1 cellular context compared by ENCODE assay signal in genomic region chr22:27238935-27239510, GRCh38.
TF ChIP-seq lines count a peak whose summit lies in the region.

No MANE protein-coding gene starts in this region.

TF ChIP-seq in HEK293, 187 proteins besides CTCF, POLR2A, EP300 and RAD21 (continued from another document):
- no peak for TF ChIP-seq REST (tag by site-specific recombination; IDR thresholded peaks at IDR 0.05)
- peak; percentile 55; the same call in 1 of the 2 replicates for TF ChIP-seq ZNF580 (tag by site-specific recombination; IDR thresholded peaks at IDR 0.05)
- no peak for TF ChIP-seq ZNF175 (tag by site-specific recombination; IDR thresholded peaks at IDR 0.05)
- no peak for TF ChIP-seq ZNF792 (tag by site-specific recombination; IDR thresholded peaks at IDR 0.05)
- no peak for TF ChIP-seq ZNF501 (tag by site-specific recombination; IDR thresholded peaks at IDR 0.05)
- no peak for TF ChIP-seq ZNF221 (tag by site-specific recombination; IDR thresholded peaks at IDR 0.05; ENCODE audit: borderline replicate concordance)
- no peak for TF ChIP-seq ZNF777 (tag by site-specific recombination; IDR thresholded peaks at IDR 0.05; ENCODE audit: borderline replicate concordance)
- TF ChIP-seq ZBTB8A (tag by site-specific recombination; IDR thresholded peaks at IDR 0.05), result peak; percentile 68
- TF ChIP-seq ZNF23 (tag by site-specific recombination; IDR thresholded peaks at IDR 0.05; ENCODE audit: borderline replicate concordance), result no peak
- TF ChIP-seq FEZF1 (tag by site-specific recombination; IDR thresholded peaks at IDR 0.05), result no peak
- TF ChIP-seq ZNF473 (tag by site-specific recombination; IDR thresholded peaks at IDR 0.05), result no peak
- TF ChIP-seq ZBTB21 (tag by site-specific recombination; IDR thresholded peaks at IDR 0.05), result no peak
- TF ChIP-seq ELK4 (IDR thresholded peaks at IDR 0.05; ENCODE audit: borderline replicate concordance, low read depth, low read length), result no peak
- TF ChIP-seq ZSCAN30 (tag by site-specific recombination; IDR thresholded peaks at IDR 0.05), result no peak
- TF ChIP-seq ZNF76 (tag by site-specific recombination; IDR thresholded peaks at IDR 0.05; ENCODE audit: borderline replicate concordance, low read depth), result no peak
- TF ChIP-seq ZNF19 (tag by site-specific recombination; IDR thresholded peaks at IDR 0.05; ENCODE audit: low read depth), result no peak
- TF ChIP-seq PBX3 (CRISPR knock-in tag; IDR thresholded peaks at IDR 0.05), result no peak
- no peak for TF ChIP-seq ZNF558 (tag by site-specific recombination; IDR thresholded peaks at IDR 0.05)
- no peak for TF ChIP-seq ZNF121 (tag by site-specific recombination; IDR thresholded peaks at IDR 0.05)
- no peak for TF ChIP-seq ZNF654 (tag by site-specific recombination; IDR thresholded peaks at IDR 0.05; ENCODE audit: low read depth)
- TF ChIP-seq ZNF610 (tag by site-specific recombination; IDR thresholded peaks at IDR 0.05; ENCODE audit: borderline replicate concordance), result no peak
- TF ChIP-seq ZNF324 (tag by site-specific recombination; IDR thresholded peaks at IDR 0.05), result peak; percentile 45; the same call in 1 of the 2 replicates
- no peak for TF ChIP-seq MYNN (tag by site-specific recombination; IDR thresholded peaks at IDR 0.05; ENCODE audit: borderline replicate concordance)
- TF ChIP-seq ZNF561 (tag by site-specific recombination; IDR thresholded peaks at IDR 0.05; ENCODE audit: borderline replicate concordance), result no peak
- no peak for TF ChIP-seq ZNF639 (tag by site-specific recombination; IDR thresholded peaks at IDR 0.05)
- no peak for TF ChIP-seq ZNF202 (tag by site-specific recombination; IDR thresholded peaks at IDR 0.05; ENCODE audit: borderline replicate concordance)
- TF ChIP-seq ZNF518A (tag by site-specific recombination; conservative IDR thresholded peaks at IDR 0.05; ENCODE audit: low read depth), result no peak
- TF ChIP-seq ZNF513 (tag by site-specific recombination; IDR thresholded peaks at IDR 0.05), result no peak
- TF ChIP-seq ZNF621 (tag by site-specific recombination; IDR thresholded peaks at IDR 0.05), result no peak
- peak; percentile 90 for TF ChIP-seq EGR2 (tag by site-specific recombination; IDR thresholded peaks at IDR 0.05; ENCODE audit: low read depth)
- TF ChIP-seq ZNF701 (tag by site-specific recombination; IDR thresholded peaks at IDR 0.05), result no peak
- peak; percentile 66 for TF ChIP-seq ZNF335 (tag by site-specific recombination; conservative IDR thresholded peaks at IDR 0.05)
